ENCODE assay signal across 11 cellular contexts in genomic region chr11:85809191-85809590, GRCh38. TPM values are rescaled to one million over a fixed set of nuclear protein-coding genes. Genes with fewer than 3 reads are reported as not detected.
A peak's percentile ranks its signal among the peaks of the same experiment; 100 is the strongest.
DNase-seq lines count a peak whose midpoint lies in the region; ATAC-seq, FAIRE-seq and TF ChIP-seq lines count a peak whose summit lies in the region.
"Had no signal": no experiment of that assay in that cellular context is flagged by ENCODE, and none has a peak within 500 bp of the region (broad histone marks: within the 10 kb centered on the region; RNA-seq: fewer than 3 reads in every experiment).

No MANE protein-coding gene starts in this region.

- H3K27ac ChIP-seq in left ventricle myocardium inferior (replicated peaks): no peak overlapping the region
- H3K27ac ChIP-seq in heart right ventricle: peak overlapping the region in 1 of 10 donors; percentile 51
- no peak overlapping the region for H3K27ac ChIP-seq in K562 (ENCODE audit: extremely low read depth, low read depth, low read length)
- no peak overlapping the region for H3K27ac ChIP-seq in urinary bladder (ENCODE audit: low read depth)

- no TSS peak for BruUV-seq in K562 (replicated peaks; lab: Mats Ljungman, UMichigan)

- TF ChIP-seq CTCF in left ventricle myocardium inferior (IDR thresholded peaks at IDR 0.05; ENCODE audit: borderline replicate concordance): no peak
- TF ChIP-seq CTCF in heart right ventricle (IDR thresholded peaks at IDR 0.05): no peak
- no peak for TF ChIP-seq CTCF in K562 (IDR thresholded peaks at IDR 0.05 in 2 of 3, conservative IDR thresholded peaks at IDR 0.05 in 1 of 3; ENCODE audit: insufficient read depth in 2 of 3, low read depth in 1 of 3, low read length in 3 of 3)

- ATAC-seq in heart right ventricle (no peak), HG03139 (IDR thresholded peaks at IDR 0.05; ENCODE audit: unreplicated experiment) (peak; percentile 30), K562 (peak; percentile 10; the same call in 1 of the 3 replicates), GM19467 (IDR thresholded peaks at IDR 0.05; ENCODE audit: unreplicated experiment) (no peak)

- no peaks in the 10 kb centered on the region for H3K79me2 ChIP-seq in K562 (ENCODE audit: control insufficient read depth, insufficient read depth, low read length)

- no peak overlapping the region for H3K4me2 ChIP-seq in K562 (ENCODE audit: insufficient read depth, low read length)

- H3K9ac ChIP-seq in K562 (ENCODE audit: insufficient read depth in 1 of 2, low read depth in 2 of 2, low read length in 2 of 2): no peak overlapping the region

- DNase-seq in left ventricle myocardium inferior (no peak), heart right ventricle (no peak), K562 (ENCODE audit: extremely low read depth in 1 of 4, low spot score in 3 of 4) (peak in 1 of 4 experiments; percentile 3), occipital lobe (lab: John Stamatoyannopoulos, UW) (no peak), NCI-H146 (lab: John Stamatoyannopoulos, UW) (no peak)
- DNase-seq: NCI-H774 had no signal

- no peak for TF ChIP-seq POLR2A in K562 (conservative IDR thresholded peaks at IDR 0.05)

- H3K4me1 ChIP-seq in left ventricle myocardium inferior: peaks cover 17% of the 10 kb centered on the region
- peaks cover 5 to 20% (median 12%) of the 10 kb centered on the region in 9 donors for H3K4me1 ChIP-seq in heart right ventricle
- peaks cover 9 to 10% of the 10 kb centered on the region in 2 experiments; a peak in 3 of 5 replicates for H3K4me1 ChIP-seq in K562 (replicated peaks in 1 of 2; ENCODE audit: control insufficient read depth in 2 of 2, insufficient read depth in 2 of 2, low read length in 2 of 2)
- peaks cover 2% of the 10 kb centered on the region for H3K4me1 ChIP-seq in urinary bladder (ENCODE audit: insufficient read depth)

- intact Hi-C loops in left ventricle myocardium inferior (cut with micrococcal nuclease) (no loop called here), heart right ventricle (cut with DNase I) (no loop called here), K562 (cut with micrococcal nuclease) (no loop called here)

- H3K4me3 ChIP-seq in left ventricle myocardium inferior (peak overlapping the region; percentile 80), heart right ventricle (peak overlapping the region in 5 of 10 donors; percentile 68 to 82 (median 77)), K562 (no peak overlapping the region), urinary bladder (ENCODE audit: low read depth, low read length) (peak overlapping the region; percentile 74)

- H3K9me3 ChIP-seq in left ventricle myocardium inferior (replicated peaks): no peaks in the 10 kb centered on the region
- H3K9me3 ChIP-seq in heart right ventricle: no peaks in the 10 kb centered on the region
- H3K9me3 ChIP-seq in K562 (replicated peaks; ENCODE audit: control insufficient read depth, insufficient read depth, low read depth, low read length): no peaks in the 10 kb centered on the region

- H3K9me1 ChIP-seq in K562 (ENCODE audit: control insufficient read depth, insufficient read depth, low read length): no peaks in the 10 kb centered on the region

- no peak for TF ChIP-seq EP300 in K562 (IDR thresholded peaks at IDR 0.05; ENCODE audit: low read length)

- CTCF ChIA-PET in K562 (lab: Yijun Ruan, JAX; ENCODE audit: low intra/inter-chr PET ratio): no interaction called here

- H3K36me3 ChIP-seq in left ventricle myocardium inferior (no peaks in the 10 kb centered on the region), heart right ventricle (no peaks in the 10 kb centered on the region), K562 (ENCODE audit: control insufficient read depth, insufficient read depth, low read length) (no peaks in the 10 kb centered on the region), urinary bladder (ENCODE audit: insufficient read depth) (no peaks in the 10 kb centered on the region)

- peak; percentile 42 for FAIRE-seq in K562 (lab: Jason Lieb, UNC)
- FAIRE-seq: keratinocyte had no signal

- WGBS in heart right ventricle, 2 donors: 76 to 92% methylated on average over 4 of the region's 4 CpGs
- 0% methylated on average over 4 of the region's 4 CpGs for WGBS in K562 (ENCODE audit: insufficient coverage, low coverage, missing lambda C conversion rate)
- WGBS in urinary bladder: 60% methylated on average over 4 of the region's 4 CpGs

- no peak overlapping the region for H2AFZ ChIP-seq in K562 (ENCODE audit: low read depth, low read length)

- H3K27me3 ChIP-seq in left ventricle myocardium inferior (ENCODE audit: low read depth) (no peaks in the 10 kb centered on the region), heart right ventricle (peaks cover 0 to 20% (median 0%) of the 10 kb centered on the region in 7 donors), K562 (ENCODE audit: control insufficient read depth in 2 of 2, insufficient read depth in 2 of 2, low read length in 2 of 2) (peaks cover 19 to 33% of the 10 kb centered on the region in 2 experiments)

- in situ Hi-C loops in K562 (cut with MboI): no loop called here

- H4K20me1 ChIP-seq in K562 (replicated peaks; ENCODE audit: control insufficient read depth, insufficient read depth, low read length): no peaks in the 10 kb centered on the region

- POLR2A ChIA-PET in K562 (lab: Yijun Ruan, JAX): interaction anchor here (1.0 kb wide), 1 partner anchor 13 kb away, joined by 3 read pairs; no protein-coding TSS in a partner anchor

- no peak for TF ChIP-seq RAD21 in K562 (CRISPR knock-in tag; conservative IDR thresholded peaks at IDR 0.05 in 1 of 2, IDR thresholded peaks at IDR 0.05 in 1 of 2)

TF ChIP-seq in K562, 482 proteins besides CTCF, POLR2A, EP300 and RAD21 (continues in another document):
- no peak for TF ChIP-seq POLR3A (IDR thresholded peaks at IDR 0.05; ENCODE audit: borderline replicate concordance, extremely low read depth, insufficient read depth, insufficient read length)
- TF ChIP-seq ZNF764 (CRISPR knock-in tag; IDR thresholded peaks at IDR 0.05; ENCODE audit: low read depth): no peak
- no peak for TF ChIP-seq GTF2F1 (IDR thresholded peaks at IDR 0.05; ENCODE audit: low read depth, low read length)

RNA-seq across cellular contexts. Expression of gene SYTL2, which starts 1.8 kb away (rescaled TPM):
- 3.8 TPM for total RNA-seq in left ventricle myocardium inferior
- 10 to 100 TPM in 1 of 10 donors, 1 to 10 TPM in 9; 3.5 to 16.1 (median 5.3) TPM for total RNA-seq in heart right ventricle
- 1 to 10 TPM; 2.9 to 5.3 TPM for polyA plus RNA-seq in heart right ventricle
- total RNA-seq in K562 (2011; cell fraction: chromatin; rRNA removed; ENCODE audit: low replicate concordance): 0.37 and 0.46 TPM in 2 replicates
- 0.79 TPM in 1 of 2 replicates, not detected in the other for total RNA-seq in K562 (2011; cell fraction: nucleolus; rRNA removed)
- total RNA-seq in K562 (2011; cell fraction: nucleoplasm; rRNA removed): 0.66 and 1.2 TPM in 2 replicates
- total RNA-seq in K562 (2014; rRNA removed): 0.05 and 0.33 TPM in 2 replicates
- 0.26 and 0.55 TPM in 2 replicates for total RNA-seq in K562 (2014; rRNA removed; fragmentation: Illumina TruSeq; extraction: Trizol)
- 0.30 and 0.43 TPM in 2 replicates for total RNA-seq in K562 (2015; rRNA removed; fragmentation: Illumina TruSeq; extraction: Trizol)
- 0.35 and 0.36 TPM in 2 replicates for total RNA-seq in K562 (2021)
- 0.38 and 0.57 TPM in 2 replicates for polyA plus RNA-seq in K562 (2011; rRNA removed)
- polyA plus RNA-seq in K562 (2011; cell fraction: cytosol; rRNA removed): 0.04 TPM in 2 replicates
- 0.67 and 0.91 TPM in 2 replicates for polyA plus RNA-seq in K562 (2011; cell fraction: nucleus; rRNA removed)
- polyA plus RNA-seq in K562 (2012): 0.30 and 0.36 TPM in 2 replicates
- polyA plus RNA-seq in K562 (2014; fragmentation: Illumina TruSeq; extraction: Trizol): 0.17 and 0.42 TPM in 2 replicates
- polyA plus RNA-seq in K562 (2014; fragmentation: Nextera tagmentation; extraction: Ambion mirVana): under 1 TPM; 0.06 to 0.07 TPM
- polyA plus RNA-seq in K562 (2014; rRNA removed): 0.13 and 0.19 TPM in 2 replicates
- 0.42 and 0.60 TPM in 2 replicates for polyA minus RNA-seq in K562 (2011; rRNA and poly(A)+ RNA removed)
- polyA minus RNA-seq in K562 (2011; cell fraction: cytosol; rRNA and poly(A)+ RNA removed): not detected in 2 replicates
- polyA minus RNA-seq in K562 (2011; cell fraction: nucleus; rRNA and poly(A)+ RNA removed): 0.40 and 1.1 TPM in 2 replicates
- 123 TPM for total RNA-seq in urinary bladder
- polyA plus RNA-seq in urinary bladder: 18.5 TPM
- total RNA-seq in occipital lobe: 7.0 TPM

RNA-seq across cellular contexts. Expression of gene CCDC83, which starts 46.0 kb away (rescaled TPM):
- total RNA-seq in left ventricle myocardium inferior (not detected), heart right ventricle (not detected), K562 (2014; rRNA removed) (not detected in 2 replicates), K562 (2014; rRNA removed; fragmentation: Illumina TruSeq; extraction: Trizol) (not detected in 2 replicates), K562 (2015; rRNA removed; fragmentation: Illumina TruSeq; extraction: Trizol) (not detected in 2 replicates), K562 (2021) (not detected in 2 replicates), urinary bladder (not detected), occipital lobe (not detected)
- polyA plus RNA-seq in heart right ventricle (not detected), K562 (2011; rRNA removed) (not detected in 2 replicates), K562 (2014; fragmentation: Illumina TruSeq; extraction: Trizol) (not detected in 2 replicates), K562 (2014; fragmentation: Nextera tagmentation; extraction: Ambion mirVana) (not detected), K562 (2014; rRNA removed) (not detected in 2 replicates), urinary bladder (not detected)
- not detected in 2 replicates for total RNA-seq in K562 (2011; cell fraction: chromatin; rRNA removed; ENCODE audit: low replicate concordance)
- total RNA-seq in K562 (2011; cell fraction: nucleolus; rRNA removed): not detected in 2 replicates
- not detected in 2 replicates for total RNA-seq in K562 (2011; cell fraction: nucleoplasm; rRNA removed)
- not detected in 2 replicates for polyA plus RNA-seq in K562 (2011; cell fraction: cytosol; rRNA removed)
- polyA plus RNA-seq in K562 (2011; cell fraction: nucleus; rRNA removed): not detected in 2 replicates
- polyA plus RNA-seq in K562 (2012): not detected in 2 replicates
- polyA minus RNA-seq in K562 (2011; rRNA and poly(A)+ RNA removed): not detected in 2 replicates
- polyA minus RNA-seq in K562 (2011; cell fraction: cytosol; rRNA and poly(A)+ RNA removed): not detected in 2 replicates
- not detected in 2 replicates for polyA minus RNA-seq in K562 (2011; cell fraction: nucleus; rRNA and poly(A)+ RNA removed)
- total RNA-seq: temporal lobe had no signal
- polyA plus RNA-seq: keratinocyte had no signal

Comparison
In these comparisons a context has a peak if more than half of its experiments do, and no peak if none do; other contexts are left out.
1. ATAC-seq: peak in HG03139 (single experiment) and K562 (single experiment); none in heart right ventricle (0 of 8) and GM19467 (single experiment).